Comparison of ENCODE assay signal across 1 cellular context in the genomic region with DNA sequence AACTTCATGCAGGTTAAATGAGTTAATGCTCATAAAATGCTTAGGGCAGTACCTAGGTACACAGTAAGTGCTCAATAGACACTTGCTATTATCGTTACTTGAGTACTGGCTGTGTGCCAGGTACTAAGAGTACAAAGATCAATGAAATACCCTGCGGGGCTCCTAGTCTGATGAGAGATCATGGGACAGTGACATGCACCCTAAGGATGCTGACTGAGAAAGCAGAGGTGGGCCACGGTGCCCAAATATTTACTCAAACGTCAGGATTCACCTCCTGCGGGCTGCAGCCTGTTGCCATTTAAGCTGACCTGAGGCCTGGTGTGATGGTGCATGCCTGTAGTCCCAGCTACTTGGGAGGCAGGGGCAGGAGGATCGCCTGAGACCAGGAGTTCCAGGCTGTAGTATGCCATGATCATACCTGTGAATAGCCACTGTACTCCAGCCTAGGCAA.
A peak's percentile ranks its signal among the peaks of the same experiment; 100 is the strongest.
TF ChIP-seq lines count a peak whose summit lies in the region.

No MANE protein-coding gene starts in this region.

TF ChIP-seq in K562, 482 proteins besides CTCF, POLR2A, EP300 and RAD21:
- TF ChIP-seq, protein P1, sequence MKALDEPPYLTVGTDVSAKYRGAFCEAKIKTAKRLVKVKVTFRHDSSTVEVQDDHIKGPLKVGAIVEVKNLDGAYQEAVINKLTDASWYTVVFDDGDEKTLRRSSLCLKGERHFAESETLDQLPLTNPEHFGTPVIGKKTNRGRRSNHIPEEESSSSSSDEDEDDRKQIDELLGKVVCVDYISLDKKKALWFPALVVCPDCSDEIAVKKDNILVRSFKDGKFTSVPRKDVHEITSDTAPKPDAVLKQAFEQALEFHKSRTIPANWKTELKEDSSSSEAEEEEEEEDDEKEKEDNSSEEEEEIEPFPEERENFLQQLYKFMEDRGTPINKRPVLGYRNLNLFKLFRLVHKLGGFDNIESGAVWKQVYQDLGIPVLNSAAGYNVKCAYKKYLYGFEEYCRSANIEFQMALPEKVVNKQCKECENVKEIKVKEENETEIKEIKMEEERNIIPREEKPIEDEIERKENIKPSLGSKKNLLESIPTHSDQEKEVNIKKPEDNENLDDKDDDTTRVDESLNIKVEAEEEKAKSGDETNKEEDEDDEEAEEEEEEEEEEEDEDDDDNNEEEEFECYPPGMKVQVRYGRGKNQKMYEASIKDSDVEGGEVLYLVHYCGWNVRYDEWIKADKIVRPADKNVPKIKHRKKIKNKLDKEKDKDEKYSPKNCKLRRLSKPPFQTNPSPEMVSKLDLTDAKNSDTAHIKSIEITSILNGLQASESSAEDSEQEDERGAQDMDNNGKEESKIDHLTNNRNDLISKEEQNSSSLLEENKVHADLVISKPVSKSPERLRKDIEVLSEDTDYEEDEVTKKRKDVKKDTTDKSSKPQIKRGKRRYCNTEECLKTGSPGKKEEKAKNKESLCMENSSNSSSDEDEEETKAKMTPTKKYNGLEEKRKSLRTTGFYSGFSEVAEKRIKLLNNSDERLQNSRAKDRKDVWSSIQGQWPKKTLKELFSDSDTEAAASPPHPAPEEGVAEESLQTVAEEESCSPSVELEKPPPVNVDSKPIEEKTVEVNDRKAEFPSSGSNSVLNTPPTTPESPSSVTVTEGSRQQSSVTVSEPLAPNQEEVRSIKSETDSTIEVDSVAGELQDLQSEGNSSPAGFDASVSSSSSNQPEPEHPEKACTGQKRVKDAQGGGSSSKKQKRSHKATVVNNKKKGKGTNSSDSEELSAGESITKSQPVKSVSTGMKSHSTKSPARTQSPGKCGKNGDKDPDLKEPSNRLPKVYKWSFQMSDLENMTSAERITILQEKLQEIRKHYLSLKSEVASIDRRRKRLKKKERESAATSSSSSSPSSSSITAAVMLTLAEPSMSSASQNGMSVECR (CRISPR knock-in tag; IDR thresholded peaks at IDR 0.05) = peak; percentile 34; the same call in 1 of the 2 replicates
- no peak for TF ChIP-seq SMC3 (conservative IDR thresholded peaks at IDR 0.05; ENCODE audit: insufficient read depth, low read depth, low read length)
- TF ChIP-seq NFIC (IDR thresholded peaks at IDR 0.05) = peak; percentile 79
